Comparison of ENCODE assay signal across 8 cellular contexts in genomic region chr11:63841554-63841953, GRCh38. TPM values are rescaled to one million over a fixed set of nuclear protein-coding genes. Genes with fewer than 3 reads are reported as not detected.
A peak's percentile ranks its signal among the peaks of the same experiment; 100 is the strongest.
DNase-seq lines count a peak whose midpoint lies in the region; ATAC-seq and TF ChIP-seq lines count a peak whose summit lies in the region.

No MANE protein-coding gene starts in this region.

- H3K9me2 ChIP-seq in OCI-LY1 (ENCODE audit: low read depth, low read length): no peaks in the 10 kb centered on the region

- H3K36me3 ChIP-seq in OCI-LY1 (ENCODE audit: insufficient read depth, low read length): peaks cover 35% of the 10 kb centered on the region; the same call in 1 of the 2 replicates
- H3K36me3 ChIP-seq in ectodermal cell (ENCODE audit: control insufficient read depth, insufficient read depth, low read length): no peaks in the 10 kb centered on the region

- no peak overlapping the region for H3K27ac Mint-ChIP-seq in neural crest cell (ENCODE audit: unreplicated experiment)

- H3K9me3 ChIP-seq in OCI-LY1 (ENCODE audit: low read length) (no peaks in the 10 kb centered on the region), ectodermal cell (ENCODE audit: control insufficient read depth, low read length) (no peaks in the 10 kb centered on the region)

- 2 to 20% methylated on average over 3 of the region's 3 CpGs for WGBS in ectodermal cell, 2 experiments

- no peaks in the 10 kb centered on the region for H3K27me3 Mint-ChIP-seq in neural crest cell (ENCODE audit: low read depth)

- H3K4me2 ChIP-seq in OCI-LY1 (ENCODE audit: low read length): peak overlapping the region; percentile 95

- H3K4me1 ChIP-seq in OCI-LY1 (ENCODE audit: insufficient read depth, low read length, severe bottlenecking) (peaks cover 41% of the 10 kb centered on the region), ectodermal cell (ENCODE audit: control insufficient read depth, insufficient read depth, low read length) (peaks cover 37% of the 10 kb centered on the region)

- peak overlapping the region; percentile 99; the same call in 1 of the 2 replicates for H3K9ac ChIP-seq in OCI-LY1 (ENCODE audit: low read length)

- peaks cover 68% of the 10 kb centered on the region for H3K79me2 ChIP-seq in OCI-LY1 (ENCODE audit: insufficient read depth, low read length)

- H4K20me1 ChIP-seq in OCI-LY1 (ENCODE audit: insufficient read depth, low read length): no peaks in the 10 kb centered on the region

- in situ Hi-C loops in GM13977 (cut with MboI; ENCODE audit: low pct_unique_long_range_greater_than_20kb, low sequenced_read_pairs, unreplicated experiment): no loop called here

- no peaks in the 10 kb centered on the region for H3K27me3 ChIP-seq in OCI-LY1 (ENCODE audit: insufficient read depth, low read length)
- H3K27me3 ChIP-seq in ectodermal cell (ENCODE audit: control insufficient read depth, insufficient read depth, low read length, poor library complexity, severe bottlenecking): no peaks in the 10 kb centered on the region

- TF ChIP-seq CTCF in OCI-LY1 (IDR thresholded peaks at IDR 0.05; ENCODE audit: low read length) (no peak), neural crest cell (conservative IDR thresholded peaks at IDR 0.05) (no peak), GM13977 (IDR thresholded peaks at IDR 0.05; ENCODE audit: extremely low read depth, insufficient read depth, missing control alignments) (no peak)

- peak overlapping the region; percentile 83 for H3K4me3 Mint-ChIP-seq in neural crest cell

- no peak overlapping the region for H2AFZ ChIP-seq in OCI-LY1 (ENCODE audit: low read length)

- peaks cover 49% of the 10 kb centered on the region for H3K4me1 Mint-ChIP-seq in neural crest cell

- H3K27ac ChIP-seq in OCI-LY1 (ENCODE audit: low read depth, low read length, poor library complexity, severe bottlenecking): peak overlapping the region; percentile 3
- H3K27ac ChIP-seq in ectodermal cell (ENCODE audit: insufficient read depth, low read depth, low read length, poor library complexity, severe bottlenecking): no peak overlapping the region

- no peaks in the 10 kb centered on the region for H3K36me3 Mint-ChIP-seq in neural crest cell (ENCODE audit: low read depth)

- H3K9me3 Mint-ChIP-seq in neural crest cell: no peaks in the 10 kb centered on the region

- ATAC-seq in HG03108 (IDR thresholded peaks at IDR 0.05; ENCODE audit: unreplicated experiment): no peak

- DNase-seq in ELR (ENCODE audit: low read depth): peak; percentile 51
- no peak for DNase-seq in neural crest cell (ENCODE audit: low read depth, low spot score)
- DNase-seq in GM13977 (ENCODE audit: low spot score): no peak
- no peak for DNase-seq in NCI-H2196 treated with DMSO at 0.1 percent for 48 hours (lab: John Stamatoyannopoulos, UW; ENCODE audit: unreplicated experiment)
- no peak for DNase-seq in NOMO-1 treated with DMSO at 0.1 percent for 48 hours (lab: John Stamatoyannopoulos, UW; ENCODE audit: unreplicated experiment)

- H3F3A ChIP-seq in OCI-LY1 (ENCODE audit: insufficient read depth, low read length): no peaks in the 10 kb centered on the region

- peak overlapping the region; percentile 98 for H3K4me3 ChIP-seq in OCI-LY1 (ENCODE audit: low read depth, low read length, poor library complexity, severe bottlenecking)
- H3K4me3 ChIP-seq in ectodermal cell (ENCODE audit: insufficient read depth, low read depth, low read length): peak overlapping the region; percentile 98

RNA-seq across cellular contexts. Expression of gene MARK2, which starts 2.6 kb away (rescaled TPM):
- 35.8 TPM for polyA plus RNA-seq in ectodermal cell (2013, experiment 1 of 4)
- polyA plus RNA-seq in ectodermal cell (2013, experiment 2 of 4): 38.6 TPM
- polyA plus RNA-seq in ectodermal cell (2013, experiment 3 of 4): 26.4 TPM
- 26.1 TPM for polyA plus RNA-seq in ectodermal cell (2013, experiment 4 of 4)
- total RNA-seq in neural crest cell: 42.4 and 42.9 TPM in 2 replicates

RNA-seq across cellular contexts. Expression of gene SPINDOC, which starts 28.3 kb away (rescaled TPM):
- polyA plus RNA-seq in ectodermal cell (2013, experiment 1 of 4): 86.7 TPM
- 87.0 TPM for polyA plus RNA-seq in ectodermal cell (2013, experiment 2 of 4)
- polyA plus RNA-seq in ectodermal cell (2013, experiment 3 of 4): 59.7 TPM
- 64.9 TPM for polyA plus RNA-seq in ectodermal cell (2013, experiment 4 of 4)
- 104 and 107 TPM in 2 replicates for total RNA-seq in neural crest cell
